In genomic region chr13:114119196-114119595, GRCh38 we compare ENCODE assay signal across 8 cellular contexts. TPM values are rescaled to one million over a fixed set of nuclear protein-coding genes. Genes with fewer than 3 reads are reported as not detected.
DNase-seq lines count a peak whose midpoint lies in the region; ATAC-seq and TF ChIP-seq lines count a peak whose summit lies in the region.
"Had no signal": no experiment of that assay in that cellular context is flagged by ENCODE, and none has a peak within 500 bp of the region (broad histone marks: within the 10 kb centered on the region; RNA-seq: fewer than 3 reads in every experiment).

No MANE protein-coding gene starts in this region.

- no peaks in the 10 kb centered on the region for H3K9me3 ChIP-seq in spleen

- ATAC-seq in GM18520 (IDR thresholded peaks at IDR 0.05; ENCODE audit: unreplicated experiment) (no peak), HG03520 (IDR thresholded peaks at IDR 0.05; ENCODE audit: unreplicated experiment) (no peak)

- H3K4me3 ChIP-seq in spleen = peak overlapping the region in 1 of 8 donors; percentile 42

- WGBS in spleen, 5 donors = 12 to 42% (median 27%) methylated on average over 9 to 14 of the region's 14 CpGs

- DNase-seq in HT1080 (ENCODE audit: low read depth) = peak; percentile 94
- peak; percentile 92 for DNase-seq in amniotic epithelial cell (ENCODE audit: low read depth)
- peak; percentile 88 for DNase-seq in iPS DF 19.7 (ENCODE audit: low read depth, low spot score)
- DNase-seq in spleen = no peak
- no peak for DNase-seq in stimulated activated CD4-positive, alpha-beta T cell treated with anti-CD3 and anti-CD28 coated beads, Interleukin-15, amount 100 ng/mL, for 24 hours

- H3K27ac ChIP-seq in spleen = peak overlapping the region in 7 of 8 donors; percentile 55 to 83 (median 73)

- no peak for TF ChIP-seq CTCF in spleen (IDR thresholded peaks at IDR 0.05 in 8 of 11, conservative IDR thresholded peaks at IDR 0.05 in 3 of 11)

- no peaks in the 10 kb centered on the region for H3K27me3 ChIP-seq in spleen (replicated peaks in 1 of 7)

- intact Hi-C loops in spleen (cut with DNase I; ENCODE audit: low total_unique reads) = no loop called here

- TF ChIP-seq POLR2A in spleen (IDR thresholded peaks at IDR 0.05) = no peak

- H3K4me1 ChIP-seq in spleen = peaks cover 32 to 80% (median 75%) of the 10 kb centered on the region in 6 donors

- peaks cover 0 to 12% (median 0%) of the 10 kb centered on the region in 6 donors for H3K36me3 ChIP-seq in spleen

RNA-seq across cellular contexts. Expression of gene RASA3, which starts 13.2 kb away (rescaled TPM):
- 37.8 and 41.7 TPM in 2 replicates for total RNA-seq in HT1080 (2014; rRNA removed; shearing (Covaris generic))
- 38.2 and 40.7 TPM in 2 replicates for polyA plus RNA-seq in HT1080 (2015; cell fraction: cytosol; rRNA removed)
- polyA plus RNA-seq in HT1080 (2015; cell fraction: nucleus; rRNA removed) = 49.5 and 52.6 TPM in 2 replicates
- total RNA-seq in spleen = 10 to 100 TPM; 35.9 to 52.8 (median 52.0) TPM
- 10 to 100 TPM; 11.7 to 17.2 (median 12.1) TPM for polyA plus RNA-seq in spleen

RNA-seq across cellular contexts. Expression of gene CFAP97D2, which starts 59.9 kb away (rescaled TPM):
- total RNA-seq in HT1080 (2014; rRNA removed; shearing (Covaris generic)) = not detected in 2 replicates
- polyA plus RNA-seq in HT1080 (2015; cell fraction: cytosol; rRNA removed) = not detected in 2 replicates
- polyA plus RNA-seq in HT1080 (2015; cell fraction: nucleus; rRNA removed) = not detected in 2 replicates
- not detected for total RNA-seq in spleen
- under 1 TPM in 1 of 3 donors, not detected in 2; 0.05 TPM for polyA plus RNA-seq in spleen
- total RNA-seq: subcutaneous adipose tissue had no signal

Comparison
In these comparisons a context has a peak if more than half of its experiments do, and no peak if none do; other contexts are left out.
1. DNase-seq: peak in HT1080 (single experiment), amniotic epithelial cell (single experiment) and iPS DF 19.7 (single experiment); none in spleen (single experiment) and stimulated activated CD4-positive, alpha-beta T cell treated with anti-CD3 and anti-CD28 coated beads, Interleukin-15, amount 100 ng/mL, for 24 hours (single experiment).